Comparison of ENCODE assay signal across 22 cellular contexts in the genomic region with DNA sequence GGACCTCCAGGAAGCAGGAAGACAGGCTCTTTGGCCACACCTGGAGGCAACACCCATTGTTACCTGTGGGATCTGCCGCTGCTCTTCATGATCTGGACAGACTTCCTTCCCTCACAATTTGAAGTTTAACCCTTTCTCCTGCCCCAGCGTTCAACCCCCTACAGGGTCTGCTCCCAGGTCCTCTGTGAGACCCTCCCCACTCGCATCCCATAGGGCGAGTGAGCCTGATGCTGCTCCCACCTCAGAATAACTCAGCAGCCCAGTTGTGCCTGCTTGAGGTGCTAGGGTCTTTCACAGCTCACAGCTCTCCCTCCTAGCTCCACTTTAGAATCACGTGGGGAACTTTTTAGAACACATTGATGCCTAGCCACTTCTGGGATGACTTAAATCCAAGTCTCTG.
DNase-seq lines count a peak whose midpoint lies in the region; ATAC-seq, FAIRE-seq and TF ChIP-seq lines count a peak whose summit lies in the region.
"Had no signal": no experiment of that assay in that cellular context is flagged by ENCODE, and none has a peak within 500 bp of the region (broad histone marks: within the 10 kb centered on the region; RNA-seq: fewer than 3 reads in every experiment).

No MANE protein-coding gene starts in this region.

- H2BK15ac ChIP-seq in H1 (ENCODE audit: low read length) (no peak overlapping the region), mesendoderm (replicated peaks; ENCODE audit: low read depth) (no peak overlapping the region)

- H3K27me3 ChIP-seq in left ventricle myocardium inferior (ENCODE audit: low read depth) = peaks cover 33% of the 10 kb centered on the region
- H3K27me3 ChIP-seq in right cardiac atrium (ENCODE audit: control insufficient read depth, insufficient read depth) = no peaks in the 10 kb centered on the region
- no peaks in the 10 kb centered on the region for H3K27me3 ChIP-seq in H1 (replicated peaks in 1 of 4; ENCODE audit: control insufficient read depth in 3 of 4, extremely low read depth in 1 of 4, insufficient read depth in 3 of 4, low read length in 3 of 4)
- peaks cover 0 to 5% (median 0%) of the 10 kb centered on the region in 4 donors for H3K27me3 ChIP-seq in esophagus muscularis mucosa
- H3K27me3 ChIP-seq in mesendoderm (ENCODE audit: insufficient read depth, low read length, poor library complexity) = no peaks in the 10 kb centered on the region
- H3K27me3 ChIP-seq: BE2C had no signal

- H3K4me3 Mint-ChIP-seq in activated CD8-positive, alpha-beta T cell treated with anti-CD3 and anti-CD28 coated beads for 36 hours = no peak overlapping the region
- H3K4me3 Mint-ChIP-seq: CD4-positive, CD25-positive, alpha-beta regulatory T cell; CD8-positive, alpha-beta memory T cell; IgD-negative memory B cell had no signal

- no peak overlapping the region for H3K23ac ChIP-seq in H1 (ENCODE audit: insufficient read length)
- no peak overlapping the region for H3K23ac ChIP-seq in mesendoderm (ENCODE audit: low read length)

- H4K20me1 ChIP-seq in H1 (replicated peaks in 1 of 2; ENCODE audit: control insufficient read depth in 1 of 2, insufficient read depth in 2 of 2, low read length in 2 of 2) = no peaks in the 10 kb centered on the region

- no peak overlapping the region for H3K18ac ChIP-seq in H1 (ENCODE audit: extremely low read depth, low read length)
- no peak overlapping the region for H3K18ac ChIP-seq in mesendoderm (ENCODE audit: low read length)

- H4K5ac ChIP-seq in H1 (ENCODE audit: insufficient read length, low read depth, low read length) = no peak overlapping the region
- H4K5ac ChIP-seq in mesendoderm (ENCODE audit: low read length) = no peak overlapping the region

- no peak overlapping the region for H4K91ac ChIP-seq in H1 (replicated peaks; ENCODE audit: insufficient read length, low read length)

- no peak overlapping the region for H2BK5ac ChIP-seq in H1 (ENCODE audit: low read depth, low read length)
- no peak overlapping the region for H2BK5ac ChIP-seq in mesendoderm (ENCODE audit: low read length)

- no peaks in the 10 kb centered on the region for H3K79me2 ChIP-seq in H1 (ENCODE audit: control insufficient read depth in 1 of 2, insufficient read depth in 2 of 2, low read length in 2 of 2)
- no peaks in the 10 kb centered on the region for H3K79me2 ChIP-seq in mesendoderm (ENCODE audit: control insufficient read depth, insufficient read depth, low read length)

- no peak overlapping the region for H4K8ac ChIP-seq in H1 (ENCODE audit: extremely low read depth, insufficient read depth, low read length)
- no peak overlapping the region for H4K8ac ChIP-seq in mesendoderm (ENCODE audit: low read depth, low read length)

- H3K9ac ChIP-seq in H1 (replicated peaks in 1 of 4; ENCODE audit: extremely low read depth in 1 of 4, low read depth in 3 of 4, low read length in 3 of 4) (no peak overlapping the region), mesendoderm (ENCODE audit: low read length) (no peak overlapping the region)

- FAIRE-seq in H1 (lab: Jason Lieb, UNC) = no peak
- FAIRE-seq: A204.1, D721Med, GM12878 had no signal

- no peak overlapping the region for H3K4ac ChIP-seq in H1 (replicated peaks; ENCODE audit: insufficient read length, low read depth, low read length)
- no peak overlapping the region for H3K4ac ChIP-seq in mesendoderm (ENCODE audit: low read depth, low read length)

- H2BK120ac ChIP-seq in H1 (replicated peaks; ENCODE audit: low read depth, low read length) = no peak overlapping the region
- H2BK120ac ChIP-seq in mesendoderm (ENCODE audit: low read depth, low read length) = no peak overlapping the region

- WGBS in right cardiac atrium = 63% methylated on average over 5 of the region's 5 CpGs
- 92% methylated on average over 5 of the region's 5 CpGs; no CpG with 5 or more reads in 1 of the 2 experiments for WGBS in H1 (ENCODE audit: extremely low coverage in 1 of 2, insufficient coverage in 1 of 2, insufficient read length in 1 of 2, insufficient replicate concordance in 2 of 2, low coverage in 1 of 2, low lambda C conversion rate in 2 of 2, missing lambda C conversion rate in 1 of 2), 2 experiments
- WGBS in esophagus muscularis mucosa = 80% methylated on average over 5 of the region's 5 CpGs
- WGBS in mesendoderm (ENCODE audit: extremely low coverage, insufficient coverage, low lambda C conversion rate) = no CpG with 5 or more reads among the region's 5 CpGs

- TF ChIP-seq EP300 in H1 (IDR thresholded peaks at IDR 0.05; ENCODE audit: borderline replicate concordance in 1 of 2, low read depth in 2 of 2, low read length in 2 of 2) = no peak
- no peak for TF ChIP-seq EP300 in esophagus muscularis mucosa (IDR thresholded peaks at IDR 0.05)

- no peak for DNase-seq in left ventricle myocardium inferior
- DNase-seq in right cardiac atrium = no peak
- DNase-seq in H1 (ENCODE audit: low read depth in 1 of 2, low spot score in 2 of 2) = no peak
- peak; percentile 31 for DNase-seq in esophagus muscularis mucosa (ENCODE audit: extremely low spot score)
- no peak for DNase-seq in mesendoderm
- no peak for DNase-seq in activated CD8-positive, alpha-beta T cell treated with anti-CD3 and anti-CD28 coated beads for 36 hours
- no peak for DNase-seq in HuH-7 (ENCODE audit: low spot score)
- no peak for DNase-seq in NCI-H524 (lab: John Stamatoyannopoulos, UW)
- DNase-seq: ACHN; BE2C; C1 segment of cervical spinal cord; Caco-2; CD4-positive, CD25-positive, alpha-beta regulatory T cell; CD8-positive, alpha-beta memory T cell; DMS79 treated with DMSO at 0.1 percent for 48 hours; HCEC 1CT; KBM-7 had no signal

- H3K4me3 ChIP-seq in left ventricle myocardium inferior (no peak overlapping the region), right cardiac atrium (ENCODE audit: low read length) (no peak overlapping the region), H1 (ENCODE audit: extremely low read depth in 1 of 4, insufficient read depth in 2 of 4, low read depth in 3 of 4, low read length in 4 of 4) (no peak overlapping the region), esophagus muscularis mucosa (no peak overlapping the region), mesendoderm (ENCODE audit: low read length) (no peak overlapping the region)
- H3K4me3 ChIP-seq: GM12878 had no signal

- CTCF ChIA-PET in H1 (lab: Charles Lee; ENCODE audit: partially characterized antibody) = interaction anchor here (1.1 kb wide), 1 partner anchor 277 kb away, joined by 4 read pairs; no protein-coding TSS in a partner anchor
- CTCF ChIA-PET in activated CD8-positive, alpha-beta T cell treated with anti-CD3 and anti-CD28 coated beads for 36 hours (lab: Charles Lee) = no interaction called here

- H3K36me3 ChIP-seq in left ventricle myocardium inferior = no peaks in the 10 kb centered on the region
- H3K36me3 ChIP-seq in H1 (ENCODE audit: control insufficient read depth in 2 of 4, insufficient read depth in 4 of 4, low read length in 3 of 4) = no peaks in the 10 kb centered on the region
- H3K36me3 ChIP-seq in esophagus muscularis mucosa = no peaks in the 10 kb centered on the region
- no peaks in the 10 kb centered on the region for H3K36me3 ChIP-seq in mesendoderm (ENCODE audit: control insufficient read depth, insufficient read depth, low read length)
- H3K36me3 ChIP-seq: BE2C had no signal

- H3K56ac ChIP-seq in H1 (replicated peaks; ENCODE audit: insufficient read length, low read depth, low read length) (no peak overlapping the region), mesendoderm (ENCODE audit: low read length) (peak overlapping the region; percentile 19)

- H3K23me2 ChIP-seq in H1 (ENCODE audit: low read depth, low read length) = no peaks in the 10 kb centered on the region

- no peak overlapping the region for H3K4me2 ChIP-seq in H1 (ENCODE audit: insufficient read depth in 1 of 2, low read depth in 2 of 2, low read length in 2 of 2)
- no peak overlapping the region for H3K4me2 ChIP-seq in mesendoderm (ENCODE audit: low read length)

- H2AK5ac ChIP-seq in H1 (ENCODE audit: low read depth, low read length) = no peak overlapping the region
- no peak overlapping the region for H2AK5ac ChIP-seq in mesendoderm (ENCODE audit: low read length)

- TF ChIP-seq POLR2A in H1 (IDR thresholded peaks at IDR 0.05; ENCODE audit: control extremely low read depth in 1 of 2, low read depth in 2 of 2, low read length in 2 of 2) (no peak), esophagus muscularis mucosa (IDR thresholded peaks at IDR 0.05; ENCODE audit: low read depth) (no peak)

- TF ChIP-seq CTCF in left ventricle myocardium inferior (IDR thresholded peaks at IDR 0.05; ENCODE audit: borderline replicate concordance) = no peak
- no peak for TF ChIP-seq CTCF in H1 (IDR thresholded peaks at IDR 0.05; ENCODE audit: control extremely low read depth in 1 of 3, insufficient read depth in 1 of 3, low read depth in 1 of 3, low read length in 3 of 3)
- TF ChIP-seq CTCF in esophagus muscularis mucosa (IDR thresholded peaks at IDR 0.05) = no peak
- no peak for TF ChIP-seq CTCF in activated CD8-positive, alpha-beta T cell treated with anti-CD3 and anti-CD28 coated beads for 36 hours (IDR thresholded peaks at IDR 0.05)

- H3K27ac Mint-ChIP-seq in activated CD8-positive, alpha-beta T cell treated with anti-CD3 and anti-CD28 coated beads for 36 hours = no peak overlapping the region
- H3K27ac Mint-ChIP-seq: CD4-positive, CD25-positive, alpha-beta regulatory T cell; CD8-positive, alpha-beta memory T cell; IgD-negative memory B cell had no signal

- ATAC-seq in right cardiac atrium = no peak
- ATAC-seq in activated CD8-positive, alpha-beta T cell treated with anti-CD3 and anti-CD28 coated beads for 36 hours = no peak
- ATAC-seq: GM12878 had no signal

- no peak overlapping the region for H3K14ac ChIP-seq in H1 (ENCODE audit: insufficient read length)

- no peaks in the 10 kb centered on the region for H3K9me3 Mint-ChIP-seq in activated CD8-positive, alpha-beta T cell treated with anti-CD3 and anti-CD28 coated beads for 36 hours

- peaks cover 14% of the 10 kb centered on the region for H3K9me3 ChIP-seq in left ventricle myocardium inferior (replicated peaks)
- H3K9me3 ChIP-seq in right cardiac atrium (ENCODE audit: control insufficient read depth, low read length) = no peaks in the 10 kb centered on the region
- peaks cover 0 to 3% of the 10 kb centered on the region in 2 experiments; a peak in 1 of 4 replicates for H3K9me3 ChIP-seq in H1 (ENCODE audit: insufficient read depth in 2 of 2, low read depth in 1 of 2, low read length in 1 of 2)
- H3K9me3 ChIP-seq in esophagus muscularis mucosa = no peaks in the 10 kb centered on the region
- H3K9me3 ChIP-seq: BE2C, Caco-2 had no signal

- H3K4me1 ChIP-seq in left ventricle myocardium inferior = peaks cover 5% of the 10 kb centered on the region
- no peaks in the 10 kb centered on the region for H3K4me1 ChIP-seq in right cardiac atrium (ENCODE audit: control insufficient read depth, insufficient read depth, low read length)
- H3K4me1 ChIP-seq in H1 (replicated peaks in 1 of 4; ENCODE audit: control insufficient read depth in 3 of 4, insufficient read depth in 4 of 4, low read length in 3 of 4) = peaks cover 0 to 5% (median 4%) of the 10 kb centered on the region in 4 experiments; a peak in 4 of 7 replicates
- peaks cover 0 to 6% (median 2%) of the 10 kb centered on the region in 4 donors for H3K4me1 ChIP-seq in esophagus muscularis mucosa
- H3K4me1 ChIP-seq in mesendoderm (ENCODE audit: control insufficient read depth, low read depth, low read length) = no peaks in the 10 kb centered on the region
- H3K4me1 ChIP-seq: BE2C, Caco-2 had no signal

- peak overlapping the region; percentile 44 for H3K27ac ChIP-seq in left ventricle myocardium inferior (replicated peaks)
- no peak overlapping the region for H3K27ac ChIP-seq in right cardiac atrium (ENCODE audit: low read length)
- H3K27ac ChIP-seq in H1 (ENCODE audit: low read depth, low read length) = no peak overlapping the region
- H3K27ac ChIP-seq in esophagus muscularis mucosa (replicated peaks in 1 of 4) = no peak overlapping the region
- H3K27ac ChIP-seq in mesendoderm (ENCODE audit: low read depth, low read length) = no peak overlapping the region
- H3K27ac ChIP-seq: HL-60 had no signal

- H3K36me3 Mint-ChIP-seq in activated CD8-positive, alpha-beta T cell treated with anti-CD3 and anti-CD28 coated beads for 36 hours (ENCODE audit: low read depth) = no peaks in the 10 kb centered on the region
- H3K36me3 Mint-ChIP-seq: CD4-positive, CD25-positive, alpha-beta regulatory T cell; CD8-positive, alpha-beta memory T cell; IgD-negative memory B cell had no signal

- TF ChIP-seq RAD21 in H1 (IDR thresholded peaks at IDR 0.05 in 1 of 2, conservative IDR thresholded peaks at IDR 0.05 in 1 of 2; ENCODE audit: low read depth in 2 of 2, low read length in 2 of 2) = no peak

- H3K27me3 Mint-ChIP-seq in activated CD8-positive, alpha-beta T cell treated with anti-CD3 and anti-CD28 coated beads for 36 hours = no peaks in the 10 kb centered on the region
- H3K27me3 Mint-ChIP-seq: CD4-positive, CD25-positive, alpha-beta regulatory T cell; CD8-positive, alpha-beta memory T cell; IgD-negative memory B cell had no signal

- H3K4me1 Mint-ChIP-seq in activated CD8-positive, alpha-beta T cell treated with anti-CD3 and anti-CD28 coated beads for 36 hours (ENCODE audit: low read depth) = no peaks in the 10 kb centered on the region
- H3K4me1 Mint-ChIP-seq: CD8-positive, alpha-beta memory T cell; IgD-negative memory B cell had no signal

- no peak overlapping the region for H2BK20ac ChIP-seq in H1 (ENCODE audit: low read length)

- H2AFZ ChIP-seq in H1 (ENCODE audit: low read length) = 0 out of 2 replicates have a peak overlapping the region, but pooled peaks have one; percentile 5

- intact Hi-C loops in left ventricle myocardium inferior (cut with micrococcal nuclease) (no loop called here), right cardiac atrium (cut with DNase I) (no loop called here), esophagus muscularis mucosa (cut with DNase I) (no loop called here)
- intact Hi-C loops in activated CD8-positive, alpha-beta T cell treated with anti-CD3 and anti-CD28 coated beads for 36 hours (cut with micrococcal nuclease) = no loop called here

- POLR2A ChIA-PET in H1 (lab: Charles Lee; ENCODE audit: partially characterized antibody) = no interaction called here
- POLR2A ChIA-PET in activated CD8-positive, alpha-beta T cell treated with anti-CD3 and anti-CD28 coated beads for 36 hours (lab: Charles Lee) = no interaction called here

- H3K79me1 ChIP-seq in H1 (ENCODE audit: low read depth, low read length) = no peaks in the 10 kb centered on the region
- H3K79me1 ChIP-seq in mesendoderm (ENCODE audit: low read length) = no peaks in the 10 kb centered on the region

- no peak overlapping the region for H2BK12ac ChIP-seq in H1 (ENCODE audit: low read depth, low read length)
